Comparison of ENCODE assay signal across 8 cellular contexts in genomic region chr12:51341259-51342007, GRCh38. TPM values are rescaled to one million over a fixed set of nuclear protein-coding genes. Genes with fewer than 3 reads are reported as not detected.
A peak's percentile ranks its signal among the peaks of the same experiment; 100 is the strongest.
DNase-seq lines count a peak whose midpoint lies in the region; ATAC-seq and TF ChIP-seq lines count a peak whose summit lies in the region.

No MANE protein-coding gene starts in this region.

- H3K4me1 ChIP-seq in BLaER1 treated with 17β-estradiol and CSF1 and Interleukin-3, amounts not matched to agents 10 nM and 100 nM = peaks cover 4 to 37% (median 12%) of the 10 kb centered on the region in 10 experiments; a peak in 19 of 20 replicates
- H3K4me1 ChIP-seq in HAP-1 = no peaks in the 10 kb centered on the region; the same call in 1 of the 2 replicates

- intact Hi-C loops in lower leg skin (cut with DNase I; ENCODE audit: low total_unique reads) = loop anchor here (5.0 kb wide), 1 partner anchor 74 kb away; no protein-coding TSS in a partner anchor

- in situ Hi-C loops in HAP-1 (cut with MboI; ENCODE audit: low sequenced_read_pairs) = loop anchor here (25.0 kb wide), 1 partner anchor 529 kb away; no protein-coding TSS in a partner anchor

- no peaks in the 10 kb centered on the region for H3K36me3 ChIP-seq in BLaER1 treated with 17β-estradiol and CSF1 and Interleukin-3, amounts not matched to agents 10 nM and 100 nM
- H3K36me3 ChIP-seq in HAP-1 (replicated peaks) = no peaks in the 10 kb centered on the region

- peak overlapping the region in 3 of 11 experiments; percentile 17 to 26 (median 24); a peak in 2 of 22 replicates for H3K27ac ChIP-seq in BLaER1 treated with 17β-estradiol and CSF1 and Interleukin-3, amounts not matched to agents 10 nM and 100 nM

- 31 to 42% methylated on average over 9 of the region's 9 CpGs for WGBS in lower leg skin, 2 donors

- H3K4me3 ChIP-seq in BLaER1 treated with 17β-estradiol and CSF1 and Interleukin-3, amounts not matched to agents 10 nM and 100 nM = no peak overlapping the region; a peak in 1 of 20 replicates
- H3K4me3 ChIP-seq in HAP-1 (no peak overlapping the region), lower leg skin (ENCODE audit: low read depth, poor library complexity, severe bottlenecking) (no peak overlapping the region)

- peak in 2 of 3 donors; percentile 69 to 94 for TF ChIP-seq CTCF in lower leg skin (IDR thresholded peaks at IDR 0.05)

- no peak for TF ChIP-seq POLR2A in lower leg skin (IDR thresholded peaks at IDR 0.05)

- H3K9ac ChIP-seq in BLaER1 treated with 17β-estradiol and CSF1 and Interleukin-3, amounts not matched to agents 10 nM and 100 nM = peak overlapping the region in 3 of 11 experiments; percentile 16 to 38 (median 31); a peak in 3 of 22 replicates

- no peak for ATAC-seq in GM19395 (IDR thresholded peaks at IDR 0.05; ENCODE audit: unreplicated experiment)

- no peaks in the 10 kb centered on the region for H4K20me1 ChIP-seq in BLaER1 treated with 17β-estradiol and CSF1 and Interleukin-3, amounts not matched to agents 10 nM and 100 nM

- H3K4me2 ChIP-seq in BLaER1 treated with 17β-estradiol and CSF1 and Interleukin-3, amounts not matched to agents 10 nM and 100 nM = peak overlapping the region; percentile 0 to 69 (median 51); a peak in 16 of 22 replicates

- no peaks in the 10 kb centered on the region for H3K27me3 ChIP-seq in BLaER1 treated with 17β-estradiol and CSF1 and Interleukin-3, amounts not matched to agents 10 nM and 100 nM
- no peaks in the 10 kb centered on the region for H3K27me3 ChIP-seq in HAP-1 (ENCODE audit: low read depth)

- DNase-seq in HAP-1 (ENCODE audit: low spot score in 2 of 2) (peak; percentile 80), NCI-H460 (ENCODE audit: extremely low read depth, low read depth) (peak; percentile 73), dermis blood vessel endothelial cell (peak; percentile 79), lower leg skin (ENCODE audit: low spot score in 2 of 2) (peak; percentile 76 to 92)
- peak; percentile 35 to 74 for DNase-seq in activated CD4-positive, alpha-beta T cell treated with anti-CD3 and anti-CD28 coated beads, Interleukin-2, amount 50 U/mL, for 24 hours (ENCODE audit: low read depth in 1 of 2, low spot score in 1 of 2)
- DNase-seq in stimulated activated CD4-positive, alpha-beta T cell treated with anti-CD3 and anti-CD28 coated beads, TNF-alpha, amount 100 ng/mL, for 4 hours (ENCODE audit: low read depth in 3 of 3) = peak; percentile 45 to 55 (median 46)

- H3K9me3 ChIP-seq in BLaER1 treated with 17β-estradiol and CSF1 and Interleukin-3, amounts not matched to agents 10 nM and 100 nM (replicated peaks in 1 of 11) = no peaks in the 10 kb centered on the region
- 0 out of 2 replicates have a peak, but pooled peaks cover 3% of the 10 kb centered on the region for H3K9me3 ChIP-seq in HAP-1

RNA-seq across cellular contexts. Expression of gene CELA1, which starts 5.0 kb away (rescaled TPM):
- not detected in 2 replicates for total RNA-seq in NCI-H460 (2014; rRNA removed; shearing (Covaris generic))
- not detected in 2 replicates for polyA plus RNA-seq in NCI-H460 (2014; cell fraction: nucleus; rRNA removed)
- total RNA-seq in dermis blood vessel endothelial cell (not detected in 2 replicates), lower leg skin (not detected)

RNA-seq across cellular contexts. Expression of gene BIN2, which starts 17.5 kb away (rescaled TPM):
- total RNA-seq in NCI-H460 (2014; rRNA removed; shearing (Covaris generic)) = not detected in 2 replicates
- polyA plus RNA-seq in NCI-H460 (2014; cell fraction: nucleus; rRNA removed) = not detected in 2 replicates
- not detected in 2 replicates for total RNA-seq in dermis blood vessel endothelial cell
- 1 to 10 TPM in 1 of 4 donors, under 1 TPM in 3; 0.38 to 2.4 (median 0.94) TPM for total RNA-seq in lower leg skin

RNA-seq across cellular contexts. Expression of gene GALNT6, which starts 49.8 kb away (rescaled TPM):
- total RNA-seq in NCI-H460 (2014; rRNA removed; shearing (Covaris generic)) = not detected in 2 replicates
- 0.11 and 0.15 TPM in 2 replicates for polyA plus RNA-seq in NCI-H460 (2014; cell fraction: nucleus; rRNA removed)
- total RNA-seq in dermis blood vessel endothelial cell = 19.9 and 38.8 TPM in 2 replicates
- 10 to 100 TPM in 1 of 4 donors, 1 to 10 TPM in 3; 1.3 to 16.4 (median 4.7) TPM for total RNA-seq in lower leg skin
